In genomic region chr6:53171605-53172467, GRCh38 we compare ENCODE assay signal across 1 cellular context.
TF ChIP-seq lines count a peak whose summit lies in the region.

No MANE protein-coding gene starts in this region.

TF ChIP-seq in H1, 55 proteins besides CTCF, POLR2A, EP300 and RAD21:
- no peak for TF ChIP-seq ZNF274 (IDR thresholded peaks at IDR 0.05; ENCODE audit: borderline replicate concordance, extremely low read depth, low read length)
- no peak for TF ChIP-seq TAF7 (optimal IDR thresholded peaks at IDR 0.05; ENCODE audit: borderline replicate concordance, low read depth, low read length)
- TF ChIP-seq CHD2 (IDR thresholded peaks at IDR 0.05; ENCODE audit: low read length), result peak; percentile 44; the same call in 1 of the 2 replicates
- TF ChIP-seq KDM5A (IDR thresholded peaks at IDR 0.05; ENCODE audit: low read length), result no peak
- 0 out of 2 replicates have a peak, but pooled peaks have one; percentile 2 for TF ChIP-seq SRF (IDR thresholded peaks at IDR 0.05; ENCODE audit: low read depth, low read length)
- peak; percentile 60; the same call in 1 of the 2 replicates for TF ChIP-seq ATF3 (IDR thresholded peaks at IDR 0.05; ENCODE audit: insufficient read depth, low read depth, low read length)
- 0 out of 2 replicates have a peak, but pooled peaks have one; percentile 40 for TF ChIP-seq CEBPB (IDR thresholded peaks at IDR 0.05; ENCODE audit: low read depth, low read length)
- no peak for TF ChIP-seq ASH2L (IDR thresholded peaks at IDR 0.05; ENCODE audit: low read length)
- TF ChIP-seq CREB1 (IDR thresholded peaks at IDR 0.05), result peak; percentile 43
- TF ChIP-seq POLR2AphosphoS5 (IDR thresholded peaks at IDR 0.05; ENCODE audit: low read depth, low read length), result no peak
- 0 out of 2 replicates have a peak, but pooled peaks have one; percentile 21 for TF ChIP-seq TBP (IDR thresholded peaks at IDR 0.05; ENCODE audit: low read depth, low read length)
- 0 out of 2 replicates have a peak, but pooled peaks have one; percentile 16 for TF ChIP-seq BACH1 (IDR thresholded peaks at IDR 0.05; ENCODE audit: low read length)
- peak; percentile 32; the same call in 1 of the 2 replicates for TF ChIP-seq JUND (IDR thresholded peaks at IDR 0.05; ENCODE audit: low read length)
- peak; percentile 26; the same call in 1 of the 2 replicates for TF ChIP-seq BRCA1 (IDR thresholded peaks at IDR 0.05; ENCODE audit: low read depth, low read length)
- no peak for TF ChIP-seq CBX5 (IDR thresholded peaks at IDR 0.05; ENCODE audit: low read depth, low read length)
- no peak for TF ChIP-seq NRF1 (IDR thresholded peaks at IDR 0.05; ENCODE audit: low read depth, low read length)
- TF ChIP-seq, protein P1, sequence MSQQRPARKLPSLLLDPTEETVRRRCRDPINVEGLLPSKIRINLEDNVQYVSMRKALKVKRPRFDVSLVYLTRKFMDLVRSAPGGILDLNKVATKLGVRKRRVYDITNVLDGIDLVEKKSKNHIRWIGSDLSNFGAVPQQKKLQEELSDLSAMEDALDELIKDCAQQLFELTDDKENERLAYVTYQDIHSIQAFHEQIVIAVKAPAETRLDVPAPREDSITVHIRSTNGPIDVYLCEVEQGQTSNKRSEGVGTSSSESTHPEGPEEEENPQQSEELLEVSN (IDR thresholded peaks at IDR 0.05), result no peak
